16 cellular contexts compared by ENCODE assay signal in the genomic region with DNA sequence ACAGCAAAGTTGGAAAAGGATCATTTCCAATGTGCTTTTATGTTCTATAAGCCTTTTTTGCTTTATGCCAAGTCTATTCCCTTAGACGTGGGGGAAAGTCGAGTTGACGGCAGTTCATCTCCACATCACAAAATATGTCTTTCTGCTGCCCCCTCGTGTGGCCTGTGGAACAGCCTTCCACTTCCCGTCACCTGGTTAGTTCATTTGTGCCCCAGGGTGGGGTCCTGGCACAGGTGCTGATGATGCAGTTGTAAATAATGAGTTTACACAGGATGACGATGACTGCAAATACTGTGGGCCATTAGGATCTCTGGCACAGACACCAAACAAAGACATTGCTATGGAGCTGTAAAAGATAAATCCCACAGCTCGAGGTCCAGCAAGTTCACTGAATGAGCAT. TPM values are rescaled to one million over a fixed set of nuclear protein-coding genes. Genes with fewer than 3 reads are reported as not detected.
DNase-seq lines count a peak whose midpoint lies in the region; ATAC-seq and TF ChIP-seq lines count a peak whose summit lies in the region.
"Had no signal": no experiment of that assay in that cellular context is flagged by ENCODE, and none has a peak within 500 bp of the region (broad histone marks: within the 10 kb centered on the region; RNA-seq: fewer than 3 reads in every experiment).

No MANE protein-coding gene starts in this region.

- H3K36me3 ChIP-seq in BJ (ENCODE audit: control insufficient read depth, insufficient read depth, low read length) (no peaks in the 10 kb centered on the region), MG63 (no peaks in the 10 kb centered on the region), hepatocyte (replicated peaks; ENCODE audit: insufficient read depth, low read depth) (no peaks in the 10 kb centered on the region)
- H3K36me3 ChIP-seq: WERI-Rb-1 had no signal

- TF ChIP-seq CTCF in BJ (IDR thresholded peaks at IDR 0.05; ENCODE audit: insufficient read depth, low read depth, low read length), result peak; percentile 19; the same call in 1 of the 2 replicates
- TF ChIP-seq CTCF in hepatocyte (IDR thresholded peaks at IDR 0.05; ENCODE audit: poor library complexity), result peak; percentile 41
- TF ChIP-seq CTCF in GM13976 (IDR thresholded peaks at IDR 0.05; ENCODE audit: borderline replicate concordance, control extremely low read depth, extremely low read depth, insufficient read depth, missing control alignments), result no peak

- peaks cover 4% of the 10 kb centered on the region for H3K4me1 ChIP-seq in hepatocyte (ENCODE audit: insufficient read depth)

- no peaks in the 10 kb centered on the region for H4K20me1 ChIP-seq in hepatocyte (ENCODE audit: insufficient read depth, poor library complexity, severe bottlenecking)

- no peaks in the 10 kb centered on the region for H3K9me3 ChIP-seq in MG63
- no peaks in the 10 kb centered on the region for H3K9me3 ChIP-seq in hepatocyte (ENCODE audit: low read depth)

- no peaks in the 10 kb centered on the region for H3K79me2 ChIP-seq in hepatocyte

- DNase-seq in BJ (ENCODE audit: low read depth), result no peak
- peak; percentile 56 for DNase-seq in MG63
- DNase-seq in OCI-M1 (lab: John Stamatoyannopoulos, UW), result peak; percentile 19
- peak; percentile 72 for DNase-seq in hepatocyte (ENCODE audit: low spot score)
- DNase-seq in nucleus accumbens (lab: John Stamatoyannopoulos, UW), result no peak
- DNase-seq in activated CD4-positive, CD25-positive, alpha-beta regulatory T cell treated with anti-CD3 and anti-CD28 coated beads, Interleukin-2, amount 50 U/mL, for 72 hours, result no peak
- DNase-seq in GM13976 (ENCODE audit: low spot score), result no peak
- DNase-seq: activated gamma-delta T cell; dorsolateral prefrontal cortex; natural killer cell; NCI-H446 treated with DMSO at 0.1 percent for 48 hours; stimulated activated CD4-positive, alpha-beta T cell treated with anti-CD3 and anti-CD28 coated beads, Interleukin-4, amount 100 ng/mL, for 24 hours; WERI-Rb-1 had no signal

- H3K4me3 ChIP-seq in BJ (ENCODE audit: low read depth, low read length) (no peak overlapping the region), MG63 (no peak overlapping the region), hepatocyte (no peak overlapping the region)
- H3K4me3 ChIP-seq: dorsolateral prefrontal cortex had no signal

- no peaks in the 10 kb centered on the region for H3K27me3 ChIP-seq in BJ (ENCODE audit: control insufficient read depth, insufficient read depth, low read length)
- no peaks in the 10 kb centered on the region for H3K27me3 ChIP-seq in MG63
- H3K27me3 ChIP-seq in hepatocyte, result no peaks in the 10 kb centered on the region

- no peaks in the 10 kb centered on the region for H3K9me2 ChIP-seq in hepatocyte (replicated peaks; ENCODE audit: insufficient read depth)

- H3K4me2 ChIP-seq in hepatocyte, result no peak overlapping the region

- POLR2A ChIA-PET in BJ (lab: Charles Lee), result no interaction called here

- CTCF ChIA-PET in BJ (lab: Yijun Ruan, JAX), result interaction anchor here (0.6 to 2.1 kb wide), 5 partner anchors 9 to 169 kb away, joined by 3 to 9 read pairs (median 4); a partner anchor contains a TSS

- H2AFZ ChIP-seq in hepatocyte, result no peak overlapping the region

- H3K27ac ChIP-seq in hepatocyte, result peak overlapping the region; percentile 68
- H3K27ac ChIP-seq: dorsolateral prefrontal cortex, WERI-Rb-1 had no signal

- no peak for ATAC-seq in HG03159 (IDR thresholded peaks at IDR 0.05; ENCODE audit: unreplicated experiment)
- ATAC-seq: natural killer cell had no signal

- in situ Hi-C loops in GM13976 (cut with MboI; ENCODE audit: low sequenced_read_pairs, unreplicated experiment), result no loop called here

- 66% methylated on average over 7 of the region's 7 CpGs for WGBS in hepatocyte (ENCODE audit: low lambda C conversion rate, missing lambda C conversion rate)

RNA-seq across cellular contexts. Expression of a gene that starts 10.0 kb away (rescaled TPM):
- polyA plus RNA-seq in BJ (2011; rRNA removed) (2.5 and 4.1 TPM in 2 replicates), hepatocyte (3.0 and 4.1 TPM in 2 replicates)
- 5.0 and 5.5 TPM in 2 replicates for polyA minus RNA-seq in BJ (2011; rRNA and poly(A)+ RNA removed)
- 3.5 and 4.1 TPM in 2 replicates for total RNA-seq in MG63 (2014; rRNA removed; shearing (Covaris generic); ENCODE audit: low replicate concordance)
- total RNA-seq in hepatocyte, result 9.2 and 9.3 TPM in 2 replicates

RNA-seq across cellular contexts. Expression of a gene that starts 51.2 kb away (rescaled TPM):
- polyA plus RNA-seq in BJ (2011; rRNA removed) (not detected in 2 replicates), hepatocyte (not detected in 2 replicates)
- polyA minus RNA-seq in BJ (2011; rRNA and poly(A)+ RNA removed), result not detected in 2 replicates
- not detected in 2 replicates for total RNA-seq in MG63 (2014; rRNA removed; shearing (Covaris generic); ENCODE audit: low replicate concordance)
- total RNA-seq in hepatocyte, result not detected in 2 replicates
- total RNA-seq: dorsolateral prefrontal cortex, natural killer cell had no signal
- polyA plus RNA-seq: CD14-positive monocyte, thymus had no signal

RNA-seq across cellular contexts. Expression of a gene that starts 57.1 kb away (rescaled TPM):
- polyA plus RNA-seq in BJ (2011; rRNA removed) (not detected in 2 replicates), hepatocyte (1.4 and 2.0 TPM in 2 replicates)
- not detected in 2 replicates for polyA minus RNA-seq in BJ (2011; rRNA and poly(A)+ RNA removed)
- total RNA-seq in MG63 (2014; rRNA removed; shearing (Covaris generic); ENCODE audit: low replicate concordance), result not detected in 2 replicates
- 0.93 and 1.4 TPM in 2 replicates for total RNA-seq in hepatocyte
- total RNA-seq: dorsolateral prefrontal cortex, natural killer cell had no signal
- polyA plus RNA-seq: CD14-positive monocyte had no signal

Comparison
In these comparisons a context has a peak if more than half of its experiments do, and no peak if none do; other contexts are left out.
1. DNase-seq: peak in MG63 (single experiment), OCI-M1 (single experiment) and hepatocyte (single experiment); none in BJ (single experiment), nucleus accumbens (0 of 56), activated CD4-positive, CD25-positive, alpha-beta regulatory T cell treated with anti-CD3 and anti-CD28 coated beads, Interleukin-2, amount 50 U/mL, for 72 hours (single experiment) and GM13976 (single experiment).